ENCODE assay signal across 8 cellular contexts in the genomic region with DNA sequence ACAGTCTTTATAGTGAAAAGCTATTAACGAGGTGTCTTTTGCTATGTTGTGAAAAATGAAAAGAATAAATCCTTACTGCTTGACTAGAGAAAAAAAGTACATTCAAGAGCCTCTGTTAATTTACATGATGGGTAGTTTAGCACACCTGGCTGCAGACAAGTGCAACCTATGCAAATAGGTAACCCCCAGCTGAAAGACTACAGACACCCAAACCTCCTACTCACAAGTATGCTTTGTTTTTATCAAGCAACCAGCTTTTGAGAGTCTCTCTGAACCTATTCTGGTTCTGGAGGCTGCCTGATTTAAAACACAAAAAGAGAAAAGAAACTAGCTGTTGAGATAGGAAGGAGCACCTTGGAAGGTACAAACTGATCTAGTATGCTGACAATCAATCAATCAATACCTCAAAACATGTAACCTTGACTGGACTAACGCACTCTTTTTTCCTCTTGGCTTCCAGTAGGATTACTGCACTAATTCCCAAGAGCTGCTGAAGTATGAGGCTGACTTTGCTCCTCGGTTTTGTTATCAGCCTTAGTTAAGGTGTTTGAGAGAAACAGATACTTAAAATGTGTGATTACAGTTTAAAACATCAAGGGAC.
DNase-seq lines count a peak whose midpoint lies in the region; ATAC-seq and TF ChIP-seq lines count a peak whose summit lies in the region.

No MANE protein-coding gene starts in this region.

- H3K9me3 ChIP-seq in gastrocnemius medialis (no peaks in the 10 kb centered on the region), neuronal stem cell (replicated peaks in 1 of 2; ENCODE audit: control insufficient read depth in 2 of 2, insufficient read depth in 1 of 2, low read depth in 1 of 2, low read length in 2 of 2) (peaks cover 0 to 7% of the 10 kb centered on the region in 2 donors)

- H3K27me3 Mint-ChIP-seq in WTC11 (ENCODE audit: low read depth): no peaks in the 10 kb centered on the region

- no peak overlapping the region for H2BK15ac ChIP-seq in neuronal stem cell (ENCODE audit: low read length)

- peak overlapping the region in 1 of 4 donors; percentile 1 for H3K4me3 ChIP-seq in gastrocnemius medialis
- no peak overlapping the region for H3K4me3 ChIP-seq in neuronal stem cell (ENCODE audit: low read length in 2 of 2)

- peak overlapping the region in 3 of 4 donors; percentile 4 to 43 (median 4) for H3K27ac ChIP-seq in gastrocnemius medialis
- no peak overlapping the region for H3K27ac ChIP-seq in neuronal stem cell (replicated peaks; ENCODE audit: low read length)

- TF ChIP-seq CTCF in WTC11 (IDR thresholded peaks at IDR 0.05): no peak
- TF ChIP-seq CTCF in gastrocnemius medialis (IDR thresholded peaks at IDR 0.05 in 4 of 5, conservative IDR thresholded peaks at IDR 0.05 in 1 of 5): no peak

- no peak overlapping the region for H3K9ac ChIP-seq in neuronal stem cell (ENCODE audit: low read depth, low read length, poor library complexity)

- ATAC-seq in GM19324 (IDR thresholded peaks at IDR 0.05; ENCODE audit: low FRiP score, unreplicated experiment) (peak; percentile 93), HG02884 (IDR thresholded peaks at IDR 0.05; ENCODE audit: unreplicated experiment) (peak; percentile 84), WTC11 (peak; percentile 88), gastrocnemius medialis (no peak)

- no peak overlapping the region for H3K4me2 ChIP-seq in neuronal stem cell (ENCODE audit: insufficient read depth, low read length, poor library complexity, severe bottlenecking)

- in situ Hi-C loops in gastrocnemius medialis (cut with MboI; ENCODE audit: low sequenced_read_pairs in 4 of 4): no loop called here

- POLR2A ChIA-PET in WTC11 (lab: Charles Lee): no interaction called here

- H3K27me3 ChIP-seq in gastrocnemius medialis: no peaks in the 10 kb centered on the region
- no peaks in the 10 kb centered on the region for H3K27me3 ChIP-seq in neuronal stem cell (ENCODE audit: control insufficient read depth in 3 of 3, insufficient read depth in 3 of 3, low read depth in 1 of 3, low read length in 3 of 3)

- H3K4me1 Mint-ChIP-seq in WTC11: peaks cover 59% of the 10 kb centered on the region

- intact Hi-C loops in gastrocnemius medialis (cut with DNase I; ENCODE audit: low total_unique reads): no loop called here

- H3K36me3 Mint-ChIP-seq in WTC11: peaks cover 36% of the 10 kb centered on the region

- no peak overlapping the region for H3K14ac ChIP-seq in neuronal stem cell (ENCODE audit: low read length)

- H2BK12ac ChIP-seq in neuronal stem cell (ENCODE audit: low read length): no peak overlapping the region

- TF ChIP-seq POLR2A in gastrocnemius medialis (IDR thresholded peaks at IDR 0.05): no peak

- H2AFZ ChIP-seq in neuronal stem cell (ENCODE audit: low read length): no peak overlapping the region

- no peaks in the 10 kb centered on the region for H3K79me1 ChIP-seq in neuronal stem cell (ENCODE audit: low read depth, low read length)

- H4K8ac ChIP-seq in neuronal stem cell (ENCODE audit: low read depth, low read length): no peak overlapping the region

- H3K18ac ChIP-seq in neuronal stem cell (ENCODE audit: low read length): no peak overlapping the region

- H3K36me3 ChIP-seq in gastrocnemius medialis (no peaks in the 10 kb centered on the region), neuronal stem cell (replicated peaks in 1 of 2; ENCODE audit: control insufficient read depth in 2 of 2, insufficient read depth in 2 of 2, low read length in 2 of 2) (no peaks in the 10 kb centered on the region)

- H3K4ac ChIP-seq in neuronal stem cell (ENCODE audit: low read length): no peak overlapping the region

- H3K4me1 ChIP-seq in gastrocnemius medialis: no peaks in the 10 kb centered on the region
- H3K4me1 ChIP-seq in neuronal stem cell (ENCODE audit: control insufficient read depth in 2 of 2, insufficient read depth in 1 of 2, low read depth in 1 of 2, low read length in 2 of 2): peaks cover 9 to 11% of the 10 kb centered on the region in 2 donors

- CTCF ChIA-PET in WTC11 (lab: Charles Lee): interaction anchor here (0.6 to 2.1 kb wide), 6 partner anchors 8 to 193 kb away, joined by 3 to 6 read pairs (median 4); no protein-coding TSS in a partner anchor

- no peak overlapping the region for H2BK120ac ChIP-seq in neuronal stem cell (ENCODE audit: low read depth, low read length)

- no peak for DNase-seq in WTC11 (ENCODE audit: low spot score)
- no peak for DNase-seq in gastrocnemius medialis
- DNase-seq in NCI-H524 (lab: John Stamatoyannopoulos, UW): no peak
- DNase-seq in neuronal stem cell (ENCODE audit: low spot score): no peak
- no peak for DNase-seq in activated gamma-delta T cell (lab: John Stamatoyannopoulos, UW)
- no peak for DNase-seq in AML-193 (lab: John Stamatoyannopoulos, UW)

- no peak overlapping the region for H3K23ac ChIP-seq in neuronal stem cell (ENCODE audit: low read depth, low read length, poor library complexity)

- H2AK5ac ChIP-seq in neuronal stem cell (ENCODE audit: low read depth, low read length): no peak overlapping the region

- no peak overlapping the region for H2BK5ac ChIP-seq in neuronal stem cell (ENCODE audit: low read length)

- peaks cover 28% of the 10 kb centered on the region for H3K9me3 Mint-ChIP-seq in WTC11

- WGBS in neuronal stem cell (ENCODE audit: extremely low coverage in 2 of 2, insufficient read length in 2 of 2, insufficient replicate concordance in 1 of 2), 2 donors: no CpG with 5 or more reads among the region's 3 CpGs

- H4K91ac ChIP-seq in neuronal stem cell (ENCODE audit: low read depth, low read length, poor library complexity): no peak overlapping the region

- H3K27ac Mint-ChIP-seq in WTC11: peak overlapping the region; percentile 96

- peak overlapping the region; percentile 37 for H3K4me3 Mint-ChIP-seq in WTC11

TF ChIP-seq in WTC11, 78 proteins besides CTCF, POLR2A, EP300 and RAD21 (continues in another document):
- TF ChIP-seq, protein P1, sequence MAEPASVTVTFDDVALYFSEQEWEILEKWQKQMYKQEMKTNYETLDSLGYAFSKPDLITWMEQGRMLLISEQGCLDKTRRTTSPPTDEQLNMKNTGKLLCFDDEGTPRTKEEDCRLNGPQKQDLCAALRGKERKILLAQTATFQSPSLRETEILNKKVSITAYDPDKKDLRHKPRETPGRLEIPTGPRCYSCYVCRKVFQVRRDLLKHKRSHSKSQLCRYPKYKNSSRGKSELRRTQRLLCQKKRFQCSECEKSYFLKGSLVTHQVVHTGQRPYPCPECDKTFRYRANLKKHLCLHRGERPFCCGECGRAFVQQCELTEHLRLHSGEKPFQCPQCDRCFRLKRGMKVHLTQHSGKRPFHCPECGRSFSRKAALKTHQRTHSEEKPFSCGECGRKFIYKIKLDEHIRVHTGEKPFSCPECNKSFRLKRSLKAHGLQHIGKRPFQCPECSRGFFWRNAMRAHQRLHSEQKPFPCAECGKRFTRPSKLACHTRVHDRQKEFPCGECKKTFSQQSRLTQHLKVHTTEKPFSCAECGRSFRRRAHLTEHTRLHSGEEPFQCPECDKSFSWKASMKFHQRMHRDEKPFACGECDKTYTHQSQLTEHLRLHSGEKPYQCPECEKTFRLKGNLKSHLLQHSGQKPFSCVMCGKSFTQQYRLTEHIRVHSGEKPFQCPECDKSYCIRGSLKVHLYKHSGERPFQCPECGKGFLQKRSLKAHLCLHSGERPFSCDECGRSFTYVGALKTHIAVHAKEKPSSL (CRISPR knock-in tag; conservative IDR thresholded peaks at IDR 0.05): no peak
- TF ChIP-seq HMGXB4 (CRISPR knock-in tag; IDR thresholded peaks at IDR 0.05) (no peak), NR1H2 (CRISPR knock-in tag; IDR thresholded peaks at IDR 0.05) (no peak), ZNF219 (CRISPR knock-in tag; IDR thresholded peaks at IDR 0.05; ENCODE audit: borderline replicate concordance) (no peak), RELA (CRISPR knock-in tag; IDR thresholded peaks at IDR 0.05; ENCODE audit: borderline replicate concordance) (no peak), ZNF121 (CRISPR knock-in tag; IDR thresholded peaks at IDR 0.05) (no peak)
- TF ChIP-seq, protein P2, sequence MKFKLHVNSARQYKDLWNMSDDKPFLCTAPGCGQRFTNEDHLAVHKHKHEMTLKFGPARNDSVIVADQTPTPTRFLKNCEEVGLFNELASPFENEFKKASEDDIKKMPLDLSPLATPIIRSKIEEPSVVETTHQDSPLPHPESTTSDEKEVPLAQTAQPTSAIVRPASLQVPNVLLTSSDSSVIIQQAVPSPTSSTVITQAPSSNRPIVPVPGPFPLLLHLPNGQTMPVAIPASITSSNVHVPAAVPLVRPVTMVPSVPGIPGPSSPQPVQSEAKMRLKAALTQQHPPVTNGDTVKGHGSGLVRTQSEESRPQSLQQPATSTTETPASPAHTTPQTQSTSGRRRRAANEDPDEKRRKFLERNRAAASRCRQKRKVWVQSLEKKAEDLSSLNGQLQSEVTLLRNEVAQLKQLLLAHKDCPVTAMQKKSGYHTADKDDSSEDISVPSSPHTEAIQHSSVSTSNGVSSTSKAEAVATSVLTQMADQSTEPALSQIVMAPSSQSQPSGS (CRISPR knock-in tag; IDR thresholded peaks at IDR 0.05; ENCODE audit: borderline replicate concordance, low read depth): no peak
- TF ChIP-seq, protein P3, sequence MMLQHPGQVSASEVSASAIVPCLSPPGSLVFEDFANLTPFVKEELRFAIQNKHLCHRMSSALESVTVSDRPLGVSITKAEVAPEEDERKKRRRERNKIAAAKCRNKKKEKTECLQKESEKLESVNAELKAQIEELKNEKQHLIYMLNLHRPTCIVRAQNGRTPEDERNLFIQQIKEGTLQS (CRISPR knock-in tag; conservative IDR thresholded peaks at IDR 0.05): no peak

Comparison
In these comparisons a context has a peak if more than half of its experiments do, and no peak if none do; other contexts are left out.
1. ATAC-seq: peak in GM19324 (single experiment), HG02884 (single experiment) and WTC11 (single experiment); none in gastrocnemius medialis (0 of 2).